ENCODE assay signal across 19 cellular contexts in genomic region chr11:62055970-62056369, GRCh38.
DNase-seq lines count a peak whose midpoint lies in the region; ATAC-seq, FAIRE-seq and TF ChIP-seq lines count a peak whose summit lies in the region.
"Had no signal": no experiment of that assay in that cellular context is flagged by ENCODE, and none has a peak within 500 bp of the region (broad histone marks: within the 10 kb centered on the region; RNA-seq: fewer than 3 reads in every experiment).

No MANE protein-coding gene starts in this region.

- no peak overlapping the region for H3K23ac ChIP-seq in H1 (ENCODE audit: insufficient read length)

- H2BK12ac ChIP-seq in H1 (ENCODE audit: low read depth, low read length): 0 out of 2 replicates have a peak overlapping the region, but pooled peaks have one; percentile 39

- H3K9ac ChIP-seq in H1 (replicated peaks in 1 of 4; ENCODE audit: extremely low read depth in 1 of 4, low read depth in 3 of 4, low read length in 3 of 4): no peak overlapping the region

- H3K27me3 Mint-ChIP-seq in nephron progenitor cell (ENCODE audit: low read depth, poor library complexity): peaks cover 8% of the 10 kb centered on the region
- H3K27me3 Mint-ChIP-seq in glutamatergic neuron (ENCODE audit: unreplicated experiment): peaks cover 1% of the 10 kb centered on the region

- H3K4me1 ChIP-seq in H1 (replicated peaks in 1 of 4; ENCODE audit: control insufficient read depth in 3 of 4, insufficient read depth in 4 of 4, low read length in 3 of 4) (no peaks in the 10 kb centered on the region), spleen (no peaks in the 10 kb centered on the region)

- H3K23me2 ChIP-seq in H1 (ENCODE audit: low read depth, low read length): no peaks in the 10 kb centered on the region

- H3K9me3 ChIP-seq in H1 (ENCODE audit: insufficient read depth in 2 of 2, low read depth in 1 of 2, low read length in 1 of 2): 0 out of 4 replicates have a peak, but pooled peaks cover 0 to 5% of the 10 kb centered on the region in 2 experiments
- H3K9me3 ChIP-seq in spleen: no peaks in the 10 kb centered on the region
- H3K9me3 ChIP-seq: Caco-2 had no signal

- no peak overlapping the region for H2AFZ ChIP-seq in H1 (ENCODE audit: low read length)

- no peak overlapping the region for H3K4ac ChIP-seq in H1 (replicated peaks; ENCODE audit: insufficient read length, low read depth, low read length)

- H3K79me2 ChIP-seq in H1 (ENCODE audit: control insufficient read depth in 1 of 2, insufficient read depth in 2 of 2, low read length in 2 of 2): no peaks in the 10 kb centered on the region

- no peak overlapping the region for H4K5ac ChIP-seq in H1 (ENCODE audit: insufficient read length, low read depth, low read length)

- H3K27ac ChIP-seq in H1 (ENCODE audit: low read depth, low read length): no peak overlapping the region
- H3K27ac ChIP-seq in spleen: no peak overlapping the region

- H3K4me3 ChIP-seq in H1 (ENCODE audit: extremely low read depth in 1 of 4, insufficient read depth in 2 of 4, low read depth in 3 of 4, low read length in 4 of 4): no peak overlapping the region
- H3K4me3 ChIP-seq in spleen: no peak overlapping the region

- POLR2A ChIA-PET in H1 (lab: Charles Lee; ENCODE audit: partially characterized antibody): no interaction called here

- H3K27ac Mint-ChIP-seq in nephron progenitor cell: peak overlapping the region; percentile 33
- no peak overlapping the region for H3K27ac Mint-ChIP-seq in glutamatergic neuron (ENCODE audit: unreplicated experiment)

- H3K18ac ChIP-seq in H1 (ENCODE audit: extremely low read depth, low read length): no peak overlapping the region

- H3K4me3 Mint-ChIP-seq in nephron progenitor cell (no peak overlapping the region), glutamatergic neuron (ENCODE audit: unreplicated experiment) (no peak overlapping the region)
- H3K4me3 Mint-ChIP-seq: CD4-positive, alpha-beta memory T cell had no signal

- H2BK5ac ChIP-seq in H1 (ENCODE audit: low read depth, low read length): no peak overlapping the region

- H3K9me3 Mint-ChIP-seq in nephron progenitor cell: peaks cover 5% of the 10 kb centered on the region
- no peaks in the 10 kb centered on the region for H3K9me3 Mint-ChIP-seq in glutamatergic neuron (ENCODE audit: unreplicated experiment)

- TF ChIP-seq POLR2A in H1 (IDR thresholded peaks at IDR 0.05; ENCODE audit: control extremely low read depth in 1 of 2, low read depth in 2 of 2, low read length in 2 of 2) (no peak), spleen (IDR thresholded peaks at IDR 0.05) (no peak)

- TF ChIP-seq EP300 in H1 (IDR thresholded peaks at IDR 0.05; ENCODE audit: borderline replicate concordance in 1 of 2, low read depth in 2 of 2, low read length in 2 of 2): no peak

- H2BK20ac ChIP-seq in H1 (ENCODE audit: low read length): no peak overlapping the region

- H3K56ac ChIP-seq in H1 (replicated peaks; ENCODE audit: insufficient read length, low read depth, low read length): no peak overlapping the region

- no peak overlapping the region for H2BK120ac ChIP-seq in H1 (replicated peaks; ENCODE audit: low read depth, low read length)

- CTCF ChIA-PET in H1 (lab: Charles Lee; ENCODE audit: partially characterized antibody): interaction anchor here (1.0 to 3.3 kb wide), 2 partner anchors 157 to 158 kb away, joined by 4 to 16 read pairs; no protein-coding TSS in a partner anchor

- H3K79me1 ChIP-seq in H1 (ENCODE audit: low read depth, low read length): no peaks in the 10 kb centered on the region

- H3K27me3 ChIP-seq in H1 (replicated peaks in 1 of 4; ENCODE audit: control insufficient read depth in 3 of 4, extremely low read depth in 1 of 4, insufficient read depth in 3 of 4, low read length in 3 of 4): no peaks in the 10 kb centered on the region
- no peaks in the 10 kb centered on the region for H3K27me3 ChIP-seq in spleen (replicated peaks in 1 of 7)

- no peak overlapping the region for H4K8ac ChIP-seq in H1 (ENCODE audit: extremely low read depth, insufficient read depth, low read length)

- no peak overlapping the region for H4K91ac ChIP-seq in H1 (replicated peaks; ENCODE audit: insufficient read length, low read length)

- no peak overlapping the region for H3K4me2 ChIP-seq in H1 (ENCODE audit: insufficient read depth in 1 of 2, low read depth in 2 of 2, low read length in 2 of 2)

- ATAC-seq in GM21367 (IDR thresholded peaks at IDR 0.05; ENCODE audit: unreplicated experiment): no peak

- TF ChIP-seq CTCF in H1 (IDR thresholded peaks at IDR 0.05; ENCODE audit: control extremely low read depth in 1 of 3, insufficient read depth in 1 of 3, low read depth in 1 of 3, low read length in 3 of 3): no peak
- no peak for TF ChIP-seq CTCF in nephron progenitor cell (IDR thresholded peaks at IDR 0.05)
- TF ChIP-seq CTCF in spleen (IDR thresholded peaks at IDR 0.05 in 8 of 11, conservative IDR thresholded peaks at IDR 0.05 in 3 of 11): no peak
- no peak for TF ChIP-seq CTCF in GM10266 (IDR thresholded peaks at IDR 0.05; ENCODE audit: control insufficient read depth, insufficient read depth, low read depth, missing control alignments)
- no peak for TF ChIP-seq CTCF in glutamatergic neuron (IDR thresholded peaks at IDR 0.05; ENCODE audit: partially characterized antibody, unreplicated experiment)

- DNase-seq in ELF-1 (ENCODE audit: low read depth, low spot score) (peak; percentile 49), H1 (ENCODE audit: low read depth in 1 of 2, low spot score in 2 of 2) (no peak), nephron progenitor cell (no peak), spleen (peak; percentile 20), GM10266 (ENCODE audit: extremely low spot score) (no peak), glutamatergic neuron (no peak)
- DNase-seq: 8988T; C1 segment of cervical spinal cord; Caco-2; CD4-positive, alpha-beta memory T cell; DMS153; DND-41; GDM1; GOT3; H7; HCEC 1CT had no signal

- TF ChIP-seq RAD21 in H1 (IDR thresholded peaks at IDR 0.05 in 1 of 2, conservative IDR thresholded peaks at IDR 0.05 in 1 of 2; ENCODE audit: low read depth in 2 of 2, low read length in 2 of 2): no peak

- no peak overlapping the region for H3K14ac ChIP-seq in H1 (ENCODE audit: insufficient read length)

- H3K36me3 ChIP-seq in H1 (ENCODE audit: control insufficient read depth in 2 of 4, insufficient read depth in 4 of 4, low read length in 3 of 4) (no peaks in the 10 kb centered on the region), spleen (no peaks in the 10 kb centered on the region)

- no peak for FAIRE-seq in H1 (lab: Jason Lieb, UNC)
- FAIRE-seq: GM12891, GM18507 had no signal

- H3K4me1 Mint-ChIP-seq in nephron progenitor cell (no peaks in the 10 kb centered on the region), glutamatergic neuron (ENCODE audit: low read depth, unreplicated experiment) (no peaks in the 10 kb centered on the region)
- H3K4me1 Mint-ChIP-seq: CD4-positive, alpha-beta memory T cell had no signal

- H2BK15ac ChIP-seq in H1 (ENCODE audit: low read length): no peak overlapping the region

- no peaks in the 10 kb centered on the region for H4K20me1 ChIP-seq in H1 (replicated peaks in 1 of 2; ENCODE audit: control insufficient read depth in 1 of 2, insufficient read depth in 2 of 2, low read length in 2 of 2)

- H3K36me3 Mint-ChIP-seq in nephron progenitor cell (ENCODE audit: low read depth): no peaks in the 10 kb centered on the region
- peaks cover 4% of the 10 kb centered on the region for H3K36me3 Mint-ChIP-seq in glutamatergic neuron (ENCODE audit: unreplicated experiment)
- H3K36me3 Mint-ChIP-seq: CD4-positive, alpha-beta memory T cell had no signal

- no peak overlapping the region for H2AK5ac ChIP-seq in H1 (ENCODE audit: low read depth, low read length)

- WGBS in H1 (ENCODE audit: extremely low coverage in 1 of 2, insufficient coverage in 1 of 2, insufficient read length in 1 of 2, insufficient replicate concordance in 2 of 2, low coverage in 1 of 2, low lambda C conversion rate in 2 of 2, missing lambda C conversion rate in 1 of 2), 2 experiments: 80% methylated on average over 5 of the region's 5 CpGs; no CpG with 5 or more reads in 1 of the 2 experiments
- WGBS in spleen, 5 donors: 64 to 89% (median 81%) methylated on average over 5 of the region's 5 CpGs

- intact Hi-C loops in spleen (cut with DNase I; ENCODE audit: low total_unique reads): no loop called here

TF ChIP-seq in H1, 55 proteins besides CTCF, POLR2A, EP300 and RAD21:
- no peak for TF ChIP-seq TCF12 (IDR thresholded peaks at IDR 0.05; ENCODE audit: low read depth, low read length)
- TF ChIP-seq HDAC2 (IDR thresholded peaks at IDR 0.05; ENCODE audit: borderline replicate concordance in 1 of 2, low read depth in 2 of 2, low read length in 2 of 2): no peak
- TF ChIP-seq BCL11A (IDR thresholded peaks at IDR 0.05; ENCODE audit: low read depth in 2 of 2, low read length in 2 of 2): no peak
- no peak for TF ChIP-seq EZH2 (IDR thresholded peaks at IDR 0.05; ENCODE audit: low read depth, low read length, severe bottlenecking)
- no peak for TF ChIP-seq RNF2 (IDR thresholded peaks at IDR 0.05; ENCODE audit: borderline replicate concordance, low read depth, low read length, missing control alignments, poor library complexity, severe bottlenecking)
- no peak for TF ChIP-seq BACH1 (IDR thresholded peaks at IDR 0.05; ENCODE audit: low read length)
- TF ChIP-seq, protein P1, sequence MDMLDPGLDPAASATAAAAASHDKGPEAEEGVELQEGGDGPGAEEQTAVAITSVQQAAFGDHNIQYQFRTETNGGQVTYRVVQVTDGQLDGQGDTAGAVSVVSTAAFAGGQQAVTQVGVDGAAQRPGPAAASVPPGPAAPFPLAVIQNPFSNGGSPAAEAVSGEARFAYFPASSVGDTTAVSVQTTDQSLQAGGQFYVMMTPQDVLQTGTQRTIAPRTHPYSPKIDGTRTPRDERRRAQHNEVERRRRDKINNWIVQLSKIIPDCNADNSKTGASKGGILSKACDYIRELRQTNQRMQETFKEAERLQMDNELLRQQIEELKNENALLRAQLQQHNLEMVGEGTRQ (IDR thresholded peaks at IDR 0.05; ENCODE audit: low read length): no peak
- no peak for TF ChIP-seq ASH2L (IDR thresholded peaks at IDR 0.05; ENCODE audit: low read length)
- TF ChIP-seq SUZ12 (IDR thresholded peaks at IDR 0.05; ENCODE audit: low read length): no peak
- no peak for TF ChIP-seq CEBPB (IDR thresholded peaks at IDR 0.05; ENCODE audit: low read depth, low read length)
- TF ChIP-seq SRF (IDR thresholded peaks at IDR 0.05; ENCODE audit: low read depth, low read length): no peak

Comparison
In these comparisons a context has a peak if more than half of its experiments do, and no peak if none do; other contexts are left out.
1. DNase-seq: peak in ELF-1 (single experiment) and spleen (single experiment); none in H1 (0 of 2), nephron progenitor cell (single experiment), GM10266 (single experiment) and glutamatergic neuron (single experiment).